ENCODE assay signal across 27 cellular contexts in genomic region chr1:7671146-7671465, GRCh38.
"Had no signal": no experiment of that assay in that cellular context is flagged by ENCODE, and none has a peak within 500 bp of the region (broad histone marks: within the 10 kb centered on the region; RNA-seq: fewer than 3 reads in every experiment).

No MANE protein-coding gene starts in this region.

- H3K4me3 ChIP-seq: esophagus muscularis mucosa, gastroesophageal sphincter, heart left ventricle, hepatocyte, lung, smooth muscle cell, suprapubic skin, thyroid gland, vagina had no signal

- H3K4me3 Mint-ChIP-seq: memory B cell; natural killer cell; stimulated activated naive CD8-positive, alpha-beta T cell treated with anti-CD3 and anti-CD28 coated beads, Interleukin-15, amount 100 ng/mL, for 72 hours had no signal

- H3K27me3 ChIP-seq: heart left ventricle, hepatocyte, thyroid gland, vagina had no signal

- H3K27ac Mint-ChIP-seq: memory B cell; natural killer cell; progenitor cell of endocrine pancreas; stimulated activated naive CD8-positive, alpha-beta T cell treated with anti-CD3 and anti-CD28 coated beads, Interleukin-15, amount 100 ng/mL, for 72 hours had no signal

- H3K9me3 Mint-ChIP-seq: endodermal cell; memory B cell; natural killer cell; stimulated activated naive CD8-positive, alpha-beta T cell treated with anti-CD3 and anti-CD28 coated beads, Interleukin-15, amount 100 ng/mL, for 72 hours had no signal

- DNase-seq: cortex of kidney; effector CD8-positive, alpha-beta T cell; endodermal cell; foreskin keratinocyte; heart left ventricle; kidney; natural killer cell; stimulated activated CD4-positive, alpha-beta T cell treated with anti-CD3 and anti-CD28 coated beads, Interleukin-12 subunit alpha, Interleukin-12 subunit beta, amount 100 ng/mL, for 4 hours; stimulated activated CD4-positive, alpha-beta T cell treated with anti-CD3 and anti-CD28 coated beads, Interleukin-1b, Interleukin-23, amount 100 ng/mL, for 48 hours; stimulated activated CD4-positive, alpha-beta T cell treated with anti-CD3 and anti-CD28 coated beads, Interleukin-4, amount 100 ng/mL, for 1 hour; stimulated activated CD8-positive, alpha-beta memory T cell treated with anti-CD3 and anti-CD28 coated beads, Interleukin-4, amount 100 ng/mL, for 48 hours; stimulated activated naive CD4-positive, alpha-beta T cell; stimulated activated naive CD8-positive, alpha-beta T cell treated with anti-CD3 and anti-CD28 coated beads, Interleukin-15, amount 100 ng/mL, for 72 hours; thyroid gland; trophoblast cell had no signal

- H3K27ac ChIP-seq: esophagus muscularis mucosa, foreskin keratinocyte, gastroesophageal sphincter, heart left ventricle, hepatocyte, neutrophil, parathyroid adenoma, suprapubic skin, thyroid gland, vagina had no signal

- ATAC-seq: foreskin keratinocyte; gastroesophageal sphincter; left lobe of liver; natural killer cell; stimulated activated naive CD8-positive, alpha-beta T cell treated with anti-CD3 and anti-CD28 coated beads, Interleukin-15, amount 100 ng/mL, for 72 hours had no signal

- H3K36me3 Mint-ChIP-seq: memory B cell, natural killer cell had no signal
